8 cellular contexts compared by ENCODE assay signal in genomic region chr18:13680612-13681011, GRCh38. TPM values are rescaled to one million over a fixed set of nuclear protein-coding genes. Genes with fewer than 3 reads are reported as not detected.
DNase-seq lines count a peak whose midpoint lies in the region; ATAC-seq and TF ChIP-seq lines count a peak whose summit lies in the region.

No MANE protein-coding gene starts in this region.

- no peaks in the 10 kb centered on the region for H3K36me3 ChIP-seq in tibial artery

- DNase-seq in activated naive CD4-positive, alpha-beta T cell treated with anti-CD3 and anti-CD28 coated beads, Interleukin-2, amount 10 ng/mL, durations not matched to agents 7 days and 5 days: peak; percentile 22
- no peak for DNase-seq in activated naive CD4-positive, alpha-beta T cell treated with Interleukin-2 at 50 U/mL for 16 hours
- DNase-seq in SK-N-DZ (ENCODE audit: low spot score): peak; percentile 17
- DNase-seq in left ventricle myocardium superior: peak; percentile 56
- DNase-seq in tibial artery: no peak
- no peak for DNase-seq in CD1c-positive myeloid dendritic cell (ENCODE audit: extremely low spot score)
- DNase-seq in AG20443 (ENCODE audit: low spot score): no peak
- no peak for DNase-seq in NCI-H2171 treated with DMSO at 0.1 percent for 48 hours (lab: John Stamatoyannopoulos, UW)

- peaks cover 0 to 17% (median 0%) of the 10 kb centered on the region in 4 donors for H3K4me1 ChIP-seq in tibial artery

- peak; percentile 36 to 40 for TF ChIP-seq CTCF in tibial artery (IDR thresholded peaks at IDR 0.05)

- no peaks in the 10 kb centered on the region for H3K9me3 ChIP-seq in tibial artery

- intact Hi-C loops in left ventricle myocardium superior (cut with micrococcal nuclease) (no loop called here), tibial artery (cut with DNase I; ENCODE audit: low total_unique reads) (no loop called here)

- ATAC-seq in left ventricle myocardium superior: peak; percentile 67

- no peaks in the 10 kb centered on the region for H3K4me1 Mint-ChIP-seq in activated naive CD4-positive, alpha-beta T cell treated with anti-CD3 and anti-CD28 coated beads, Interleukin-2, amount 10 ng/mL, durations not matched to agents 7 days and 5 days

- no peaks in the 10 kb centered on the region for H3K9me3 Mint-ChIP-seq in activated naive CD4-positive, alpha-beta T cell treated with anti-CD3 and anti-CD28 coated beads, Interleukin-2, amount 10 ng/mL, durations not matched to agents 7 days and 5 days

- H3K36me3 Mint-ChIP-seq in activated naive CD4-positive, alpha-beta T cell treated with anti-CD3 and anti-CD28 coated beads, Interleukin-2, amount 10 ng/mL, durations not matched to agents 7 days and 5 days: peaks cover 12% of the 10 kb centered on the region

- H3K4me3 ChIP-seq in tibial artery: no peak overlapping the region

- CTCF ChIA-PET in activated naive CD4-positive, alpha-beta T cell treated with anti-CD3 and anti-CD28 coated beads, Interleukin-2, amount 10 ng/mL, durations not matched to agents 7 days and 5 days (lab: Charles Lee): interaction anchor here (0.7 to 1.0 kb wide), 2 partner anchors 16 to 122 kb away, joined by 3 read pairs; no protein-coding TSS in a partner anchor

- no peaks in the 10 kb centered on the region for H3K27me3 ChIP-seq in tibial artery

- no peaks in the 10 kb centered on the region for H3K27me3 Mint-ChIP-seq in activated naive CD4-positive, alpha-beta T cell treated with anti-CD3 and anti-CD28 coated beads, Interleukin-2, amount 10 ng/mL, durations not matched to agents 7 days and 5 days

- no peak overlapping the region for H3K27ac ChIP-seq in tibial artery

- no peak overlapping the region for H3K4me3 Mint-ChIP-seq in activated naive CD4-positive, alpha-beta T cell treated with anti-CD3 and anti-CD28 coated beads, Interleukin-2, amount 10 ng/mL, durations not matched to agents 7 days and 5 days

- no peak overlapping the region for H3K27ac Mint-ChIP-seq in activated naive CD4-positive, alpha-beta T cell treated with anti-CD3 and anti-CD28 coated beads, Interleukin-2, amount 10 ng/mL, durations not matched to agents 7 days and 5 days

RNA-seq across cellular contexts. Expression of gene FAM210A, which starts 45.7 kb away (rescaled TPM):
- polyA plus RNA-seq in SK-N-DZ (2014; cell fraction: cytosol; rRNA removed): 16.7 and 17.6 TPM in 2 replicates
- polyA plus RNA-seq in SK-N-DZ (2014; cell fraction: nucleus; rRNA removed): 3.8 and 11.5 TPM in 2 replicates
- total RNA-seq in left ventricle myocardium superior: 52.0 TPM

RNA-seq across cellular contexts. Expression of gene RNMT, which starts 45.9 kb away (rescaled TPM):
- 32.2 and 48.5 TPM in 2 replicates for polyA plus RNA-seq in SK-N-DZ (2014; cell fraction: cytosol; rRNA removed)
- polyA plus RNA-seq in SK-N-DZ (2014; cell fraction: nucleus; rRNA removed): 32.5 and 43.6 TPM in 2 replicates
- total RNA-seq in left ventricle myocardium superior: 20.0 TPM

Comparison
In these comparisons a context has a peak if more than half of its experiments do, and no peak if none do; other contexts are left out.
1. DNase-seq: peak in activated naive CD4-positive, alpha-beta T cell treated with anti-CD3 and anti-CD28 coated beads, Interleukin-2, amount 10 ng/mL, durations not matched to agents 7 days and 5 days (single experiment), SK-N-DZ (single experiment) and left ventricle myocardium superior (single experiment); none in activated naive CD4-positive, alpha-beta T cell treated with Interleukin-2 at 50 U/mL for 16 hours (single experiment), tibial artery (0 of 2), CD1c-positive myeloid dendritic cell (single experiment), AG20443 (single experiment) and NCI-H2171 treated with DMSO at 0.1 percent for 48 hours (single experiment).